ENCODE assay signal across 19 cellular contexts in genomic region chr2:39334978-39335377, GRCh38.
A peak's percentile ranks its signal among the peaks of the same experiment; 100 is the strongest.
DNase-seq lines count a peak whose midpoint lies in the region; ATAC-seq and TF ChIP-seq lines count a peak whose summit lies in the region.
"Had no signal": no experiment of that assay in that cellular context is flagged by ENCODE, and none has a peak within 500 bp of the region (broad histone marks: within the 10 kb centered on the region; RNA-seq: fewer than 3 reads in every experiment).

No MANE protein-coding gene starts in this region.

- H3K4me3 Mint-ChIP-seq in stimulated activated naive CD8-positive, alpha-beta T cell treated with anti-CD3 and anti-CD28 coated beads, Interleukin-15, amount 100 ng/mL, for 72 hours, result no peak overlapping the region
- no peak overlapping the region for H3K4me3 Mint-ChIP-seq in WTC11
- H3K4me3 Mint-ChIP-seq: CD4-positive, alpha-beta memory T cell; H9 had no signal

- H3K4me1 ChIP-seq in gastrocnemius medialis, result peaks cover 22 to 28% of the 10 kb centered on the region in 2 donors
- H3K4me1 ChIP-seq: A549 had no signal

- no peak overlapping the region for H3K27ac Mint-ChIP-seq in stimulated activated naive CD8-positive, alpha-beta T cell treated with anti-CD3 and anti-CD28 coated beads, Interleukin-15, amount 100 ng/mL, for 72 hours
- H3K27ac Mint-ChIP-seq in WTC11, result peak overlapping the region; percentile 16; the same call in 1 of the 2 replicates

- POLR2A ChIA-PET in WTC11 (lab: Charles Lee), result no interaction called here

- in situ Hi-C loops in gastrocnemius medialis (cut with MboI; ENCODE audit: low sequenced_read_pairs in 4 of 4), result no loop called here

- peaks cover 6% of the 10 kb centered on the region for H3K4me1 Mint-ChIP-seq in stimulated activated naive CD8-positive, alpha-beta T cell treated with anti-CD3 and anti-CD28 coated beads, Interleukin-15, amount 100 ng/mL, for 72 hours
- peaks cover 23% of the 10 kb centered on the region for H3K4me1 Mint-ChIP-seq in WTC11
- H3K4me1 Mint-ChIP-seq: CD4-positive, alpha-beta memory T cell had no signal

- TF ChIP-seq CTCF in WTC11 (IDR thresholded peaks at IDR 0.05) (no peak), gastrocnemius medialis (IDR thresholded peaks at IDR 0.05 in 4 of 5, conservative IDR thresholded peaks at IDR 0.05 in 1 of 5) (no peak)

- intact Hi-C loops in gastrocnemius medialis (cut with DNase I; ENCODE audit: low total_unique reads), result no loop called here

- no peaks in the 10 kb centered on the region for H3K36me3 ChIP-seq in gastrocnemius medialis

- no peak for DNase-seq in stimulated activated naive CD8-positive, alpha-beta T cell treated with anti-CD3 and anti-CD28 coated beads, Interleukin-15, Interleukin-2, amounts not matched to agents 100 U/mL and 50 U/mL, for 24 hours
- no peak for DNase-seq in stimulated activated naive CD8-positive, alpha-beta T cell treated with anti-CD3 and anti-CD28 coated beads, Interleukin-15, amount 100 ng/mL, for 72 hours
- DNase-seq in WTC11 (ENCODE audit: low spot score) (no peak), gastrocnemius medialis (no peak), SW 1271 (lab: John Stamatoyannopoulos, UW) (no peak)
- DNase-seq: 8988T; ACHN; C1 segment of cervical spinal cord; Calu3; CD4-positive, alpha-beta memory T cell; COR-L47; DMS53; DMS79 treated with DMSO at 0.1 percent for 48 hours; GF-D8; GM23248; H9 had no signal

- no peaks in the 10 kb centered on the region for H3K27me3 ChIP-seq in gastrocnemius medialis

- H3K27me3 Mint-ChIP-seq in stimulated activated naive CD8-positive, alpha-beta T cell treated with anti-CD3 and anti-CD28 coated beads, Interleukin-15, amount 100 ng/mL, for 72 hours, result no peaks in the 10 kb centered on the region
- no peaks in the 10 kb centered on the region for H3K27me3 Mint-ChIP-seq in WTC11 (ENCODE audit: low read depth)
- H3K27me3 Mint-ChIP-seq: CD4-positive, alpha-beta memory T cell had no signal

- CTCF ChIA-PET in WTC11 (lab: Charles Lee), result interaction anchor here (1.1 to 1.2 kb wide), 2 partner anchors 12 to 34 kb away, joined by 3 read pairs; no protein-coding TSS in a partner anchor

- no peak overlapping the region for H3K4me3 ChIP-seq in gastrocnemius medialis
- H3K4me3 ChIP-seq: A549, GM23248 had no signal

- H3K36me3 Mint-ChIP-seq in WTC11, result peaks cover 9% of the 10 kb centered on the region

- ATAC-seq in stimulated activated naive CD8-positive, alpha-beta T cell treated with anti-CD3 and anti-CD28 coated beads, Interleukin-15, Interleukin-2, amounts not matched to agents 100 U/mL and 50 U/mL, for 24 hours, result peak; percentile 65
- ATAC-seq in stimulated activated naive CD8-positive, alpha-beta T cell treated with anti-CD3 and anti-CD28 coated beads, Interleukin-15, amount 100 ng/mL, for 72 hours, result no peak
- ATAC-seq in WTC11, result no peak
- ATAC-seq in gastrocnemius medialis, result no peak
- no peak for ATAC-seq in GM21723 (IDR thresholded peaks at IDR 0.05; ENCODE audit: unreplicated experiment)
- ATAC-seq: A549, HCT116 had no signal

- no peak for TF ChIP-seq POLR2A in gastrocnemius medialis (IDR thresholded peaks at IDR 0.05)

- no peaks in the 10 kb centered on the region for H3K9me3 Mint-ChIP-seq in stimulated activated naive CD8-positive, alpha-beta T cell treated with anti-CD3 and anti-CD28 coated beads, Interleukin-15, amount 100 ng/mL, for 72 hours
- no peaks in the 10 kb centered on the region for H3K9me3 Mint-ChIP-seq in WTC11
- H3K9me3 Mint-ChIP-seq: CD4-positive, alpha-beta memory T cell; H9 had no signal

- H3K9me3 ChIP-seq in gastrocnemius medialis, result no peaks in the 10 kb centered on the region
- H3K9me3 ChIP-seq: A549 had no signal

- H3K27ac ChIP-seq in gastrocnemius medialis, result peak overlapping the region in 3 of 4 donors; percentile 2 to 19 (median 10)
- H3K27ac ChIP-seq: A549, GM23248 had no signal

TF ChIP-seq in WTC11, 78 proteins besides CTCF, POLR2A, EP300 and RAD21:
- TF ChIP-seq CREM (CRISPR knock-in tag; IDR thresholded peaks at IDR 0.05) (no peak), NFATC4 (CRISPR knock-in tag; IDR thresholded peaks at IDR 0.05) (no peak)
